ENCODE assay signal across 20 cellular contexts in genomic region chr14:104362761-104363605, GRCh38.
"Had no signal": no experiment of that assay in that cellular context is flagged by ENCODE, and none has a peak within 500 bp of the region (broad histone marks: within the 10 kb centered on the region; RNA-seq: fewer than 3 reads in every experiment).

No MANE protein-coding gene starts in this region.

- DNase-seq: activated B cell treated with CpG ODN at 0.5 μM for 24 hours; activated CD4-positive, alpha-beta T cell treated with anti-CD3 and anti-CD28 coated beads, Interleukin-2, amount 10 ng/mL, durations not matched to agents 24 days and 14 days; activated CD8-positive, alpha-beta T cell treated with anti-CD3 and anti-CD28 coated beads for 36 hours; activated gamma-delta T cell treated with Interleukin-2 at 50 U/mL for 16 hours; activated T-cell treated with anti-CD3 and anti-CD28 coated beads, Interleukin-2, amount 50 U/mL, for 24 hours; adrenal gland; dermis blood vessel endothelial cell; effector memory CD4-positive, alpha-beta T cell; esophagus squamous epithelium; midbrain; stimulated activated CD4-positive, alpha-beta T cell treated with anti-CD3 and anti-CD28 coated beads, Interleukin-15, amount 100 ng/mL, for 24 hours; stimulated activated CD4-positive, alpha-beta T cell treated with anti-CD3 and anti-CD28 coated beads, Interleukin-2, amount 100 ng/mL, for 48 hours; T-helper 9 cell had no signal

- H3K27me3 Mint-ChIP-seq: activated B cell treated with CpG ODN at 0.5 μM for 24 hours; activated CD4-positive, alpha-beta T cell treated with anti-CD3 and anti-CD28 coated beads, Interleukin-2, amount 10 ng/mL, durations not matched to agents 24 days and 14 days; activated CD8-positive, alpha-beta T cell treated with anti-CD3 and anti-CD28 coated beads for 36 hours; activated T-cell treated with anti-CD3 and anti-CD28 coated beads, Interleukin-2, amount 50 U/mL, for 24 hours; stimulated activated naive CD8-positive, alpha-beta T cell treated with anti-CD3 and anti-CD28 coated beads, Interleukin-15, Interleukin-2, amounts not matched to agents 100 ng/mL and 50 ng/mL, for 24 hours had no signal

- H3K4me1 ChIP-seq: adrenal gland, esophagus squamous epithelium, prostate gland, upper lobe of left lung had no signal

- H3K4me3 ChIP-seq: adrenal gland, esophagus squamous epithelium, hepatocyte, prostate gland, upper lobe of left lung had no signal

- H3K27me3 ChIP-seq: adrenal gland, hepatocyte, upper lobe of left lung had no signal

- H3K4me1 Mint-ChIP-seq: activated B cell treated with CpG ODN at 0.5 μM for 24 hours; activated CD4-positive, alpha-beta T cell treated with anti-CD3 and anti-CD28 coated beads, Interleukin-2, amount 10 ng/mL, durations not matched to agents 24 days and 14 days had no signal

- H3K9me3 Mint-ChIP-seq: activated B cell treated with CpG ODN at 0.5 μM for 24 hours; activated CD4-positive, alpha-beta T cell treated with anti-CD3 and anti-CD28 coated beads, Interleukin-2, amount 10 ng/mL, durations not matched to agents 24 days and 14 days; activated CD8-positive, alpha-beta T cell treated with anti-CD3 and anti-CD28 coated beads for 36 hours; stimulated activated naive CD8-positive, alpha-beta T cell treated with anti-CD3 and anti-CD28 coated beads, Interleukin-15, Interleukin-2, amounts not matched to agents 100 ng/mL and 50 ng/mL, for 24 hours had no signal

- H3K36me3 ChIP-seq: adrenal gland, esophagus squamous epithelium, prostate gland, upper lobe of left lung had no signal

- H3K4me3 Mint-ChIP-seq: activated B cell treated with CpG ODN at 0.5 μM for 24 hours; activated CD4-positive, alpha-beta T cell treated with anti-CD3 and anti-CD28 coated beads, Interleukin-2, amount 10 ng/mL, durations not matched to agents 24 days and 14 days; activated CD8-positive, alpha-beta T cell treated with anti-CD3 and anti-CD28 coated beads for 36 hours; activated T-cell treated with anti-CD3 and anti-CD28 coated beads, Interleukin-2, amount 50 U/mL, for 24 hours; stimulated activated naive CD8-positive, alpha-beta T cell treated with anti-CD3 and anti-CD28 coated beads, Interleukin-15, Interleukin-2, amounts not matched to agents 100 ng/mL and 50 ng/mL, for 24 hours had no signal

- H3K9me3 ChIP-seq: adrenal gland, esophagus squamous epithelium, prostate gland, upper lobe of left lung had no signal

- ATAC-seq: activated CD8-positive, alpha-beta T cell treated with anti-CD3 and anti-CD28 coated beads for 36 hours; left colon; right cardiac atrium; Right ventricle myocardium inferior had no signal

- H3K27ac ChIP-seq: adrenal gland, esophagus squamous epithelium, hepatocyte, prostate gland, upper lobe of left lung had no signal

- H3K27ac Mint-ChIP-seq: activated B cell treated with CpG ODN at 0.5 μM for 24 hours; activated CD4-positive, alpha-beta T cell treated with anti-CD3 and anti-CD28 coated beads, Interleukin-2, amount 10 ng/mL, durations not matched to agents 24 days and 14 days; activated CD8-positive, alpha-beta T cell treated with anti-CD3 and anti-CD28 coated beads for 36 hours; activated T-cell treated with anti-CD3 and anti-CD28 coated beads, Interleukin-2, amount 50 U/mL, for 24 hours; stimulated activated naive CD8-positive, alpha-beta T cell treated with anti-CD3 and anti-CD28 coated beads, Interleukin-15, Interleukin-2, amounts not matched to agents 100 ng/mL and 50 ng/mL, for 24 hours had no signal
